Comparison of ENCODE assay signal across 1 cellular context in the genomic region with DNA sequence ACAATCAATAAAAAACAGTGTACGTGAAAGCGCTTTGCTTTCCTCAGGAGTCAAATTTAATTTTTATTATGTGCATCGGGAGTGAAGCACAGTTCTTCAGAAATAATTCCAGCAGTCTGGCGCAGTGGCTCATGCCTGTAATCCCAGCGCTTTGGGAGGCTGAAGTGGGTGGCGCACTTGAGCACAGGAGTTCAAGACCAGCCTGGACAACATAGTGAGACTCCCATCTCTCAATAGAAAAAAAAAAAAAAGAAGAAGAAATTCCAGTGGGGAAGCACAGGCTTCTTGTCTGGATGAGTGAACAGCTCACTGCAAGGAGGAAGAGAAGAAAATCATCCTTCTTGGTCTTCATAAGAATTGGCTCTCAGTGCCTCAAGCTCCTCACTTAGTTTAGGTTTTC.
TF ChIP-seq lines count a peak whose summit lies in the region.

No MANE protein-coding gene starts in this region.

TF ChIP-seq in K562, 482 proteins besides CTCF, POLR2A, EP300 and RAD21:
- no peak for TF ChIP-seq MCM7 (IDR thresholded peaks at IDR 0.05)
- TF ChIP-seq PHB (CRISPR knock-in tag; IDR thresholded peaks at IDR 0.05) = no peak
- no peak for TF ChIP-seq ZFPM2 (CRISPR knock-in tag; IDR thresholded peaks at IDR 0.05)
- TF ChIP-seq, protein P1, sequence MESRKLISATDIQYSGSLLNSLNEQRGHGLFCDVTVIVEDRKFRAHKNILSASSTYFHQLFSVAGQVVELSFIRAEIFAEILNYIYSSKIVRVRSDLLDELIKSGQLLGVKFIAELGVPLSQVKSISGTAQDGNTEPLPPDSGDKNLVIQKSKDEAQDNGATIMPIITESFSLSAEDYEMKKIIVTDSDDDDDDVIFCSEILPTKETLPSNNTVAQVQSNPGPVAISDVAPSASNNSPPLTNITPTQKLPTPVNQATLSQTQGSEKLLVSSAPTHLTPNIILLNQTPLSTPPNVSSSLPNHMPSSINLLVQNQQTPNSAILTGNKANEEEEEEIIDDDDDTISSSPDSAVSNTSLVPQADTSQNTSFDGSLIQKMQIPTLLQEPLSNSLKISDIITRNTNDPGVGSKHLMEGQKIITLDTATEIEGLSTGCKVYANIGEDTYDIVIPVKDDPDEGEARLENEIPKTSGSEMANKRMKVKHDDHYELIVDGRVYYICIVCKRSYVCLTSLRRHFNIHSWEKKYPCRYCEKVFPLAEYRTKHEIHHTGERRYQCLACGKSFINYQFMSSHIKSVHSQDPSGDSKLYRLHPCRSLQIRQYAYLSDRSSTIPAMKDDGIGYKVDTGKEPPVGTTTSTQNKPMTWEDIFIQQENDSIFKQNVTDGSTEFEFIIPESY (CRISPR knock-in tag; IDR thresholded peaks at IDR 0.05) = peak; percentile 40; the same call in 1 of the 2 replicates
- TF ChIP-seq NCOA6 (IDR thresholded peaks at IDR 0.05) = no peak
- no peak for TF ChIP-seq MBD2 (IDR thresholded peaks at IDR 0.05; ENCODE audit: borderline replicate concordance, low read depth)
- peak; percentile 53 for TF ChIP-seq ZNF121 (CRISPR knock-in tag; conservative IDR thresholded peaks at IDR 0.05)
